ENCODE assay signal across 6 cellular contexts in the genomic region with DNA sequence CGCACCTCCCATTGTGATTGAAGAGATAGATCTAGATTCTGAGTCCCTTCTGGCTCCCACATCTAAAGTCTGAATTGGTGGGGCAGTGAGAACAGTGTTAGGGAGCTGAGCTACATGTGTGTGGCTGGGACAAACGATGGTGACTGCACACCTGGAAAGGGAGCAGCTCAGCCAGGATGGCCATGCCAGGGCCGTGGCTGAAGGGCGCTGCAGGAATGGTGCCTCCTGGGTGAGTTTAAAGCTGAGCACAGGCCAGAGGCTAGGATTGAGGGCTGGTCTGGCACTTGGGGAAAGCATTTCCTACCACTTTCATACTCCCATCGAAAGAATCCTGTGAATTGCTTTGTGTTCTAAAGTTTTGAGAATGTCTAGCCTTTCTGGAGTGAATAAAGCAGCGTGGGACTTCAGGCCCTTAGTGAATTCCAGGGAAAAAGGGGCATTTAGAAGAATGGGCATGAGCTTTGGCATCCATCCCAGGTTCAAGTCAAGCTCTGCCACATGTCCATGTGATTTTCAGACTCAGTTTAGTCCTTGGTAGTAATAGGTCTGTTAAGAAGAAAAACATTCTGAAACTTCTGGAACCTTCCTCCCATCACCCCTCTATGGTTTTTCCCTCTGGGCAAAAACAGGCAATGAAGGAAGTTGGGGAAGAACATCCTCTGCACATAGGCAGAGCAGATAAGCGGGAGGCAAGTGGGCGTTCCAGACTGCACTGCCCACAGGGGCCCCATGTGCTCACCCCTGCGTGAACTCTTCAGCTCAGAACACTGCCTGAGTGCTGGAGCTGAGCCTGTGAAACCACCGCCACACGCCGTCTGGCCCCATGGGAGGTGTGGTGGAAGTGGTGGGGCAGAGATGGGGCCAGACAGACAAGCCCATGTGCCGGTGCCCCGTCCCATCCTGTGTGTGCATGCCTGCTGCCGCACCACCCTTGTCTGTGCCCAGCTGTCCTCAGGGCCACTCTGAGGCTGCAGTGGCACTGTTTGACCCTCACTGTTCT. TPM values are rescaled to one million over a fixed set of nuclear protein-coding genes. Genes with fewer than 3 reads are reported as not detected.
A peak's percentile ranks its signal among the peaks of the same experiment; 100 is the strongest.
DNase-seq lines count a peak whose midpoint lies in the region; ATAC-seq and TF ChIP-seq lines count a peak whose summit lies in the region.

No MANE protein-coding gene starts in this region.

- H2AFZ ChIP-seq in IMR-90 (replicated peaks; ENCODE audit: low read length, poor library complexity) (no peak overlapping the region), osteoblast (ENCODE audit: low read length) (no peak overlapping the region)

- no peak overlapping the region for H3K56ac ChIP-seq in IMR-90 (ENCODE audit: extremely low read depth, insufficient read depth, low read length)

- no peaks in the 10 kb centered on the region for H3K9me3 ChIP-seq in IMR-90 (ENCODE audit: control insufficient read depth, insufficient read depth, low read length)
- H3K9me3 ChIP-seq in osteoblast (ENCODE audit: low read depth, low read length), result no peaks in the 10 kb centered on the region

- H3K23ac ChIP-seq in IMR-90 (ENCODE audit: low read depth, low read length), result no peak overlapping the region

- TF ChIP-seq CTCF in IMR-90 (conservative IDR thresholded peaks at IDR 0.05; ENCODE audit: low read depth, low read length) (no peak), osteoblast (IDR thresholded peaks at IDR 0.05; ENCODE audit: extremely low read depth, low read depth, low read length) (no peak)

- no TSS peak for BruUV-seq in IMR-90 (replicated peaks; lab: Mats Ljungman, UMichigan)

- H4K20me1 ChIP-seq in IMR-90 (ENCODE audit: insufficient read depth, low read length) (no peaks in the 10 kb centered on the region; the same call in 1 of the 2 replicates), osteoblast (ENCODE audit: insufficient read depth, low read length) (no peaks in the 10 kb centered on the region)

- WGBS in IMR-90 (ENCODE audit: extremely low coverage in 2 of 2, insufficient read length in 1 of 2), 2 experiments, result 81% methylated on average over 4 of the region's 15 CpGs; no CpG with 5 or more reads in 1 of the 2 experiments

- in situ Hi-C loops in IMR-90 (cut with MboI; ENCODE audit: low sequenced_read_pairs), result no loop called here

- no peak overlapping the region for H4K8ac ChIP-seq in IMR-90 (ENCODE audit: low read depth in 2 of 2, low read length in 2 of 2)

- no peaks in the 10 kb centered on the region for H3K79me2 ChIP-seq in osteoblast (ENCODE audit: insufficient read depth, low read length)

- no peak overlapping the region for H3K18ac ChIP-seq in IMR-90 (ENCODE audit: low read depth, low read length)

- no peak overlapping the region for H4K5ac ChIP-seq in IMR-90 (ENCODE audit: low read depth, low read length)

- dilution Hi-C loops in IMR-90 (cut with HindIII; ENCODE audit: low sequenced_read_pairs, unreplicated experiment), result no loop called here

- H3K27ac ChIP-seq in IMR-90 (ENCODE audit: insufficient read depth, low read length), result no peak overlapping the region
- H3K27ac ChIP-seq in osteoblast (ENCODE audit: low read depth, low read length), result no peak overlapping the region

- H3K36me3 ChIP-seq in IMR-90 (ENCODE audit: control insufficient read depth, insufficient read depth, low read length) (peaks cover 68% of the 10 kb centered on the region), osteoblast (ENCODE audit: insufficient read depth, low read length) (peaks cover 60% of the 10 kb centered on the region)

- no peak overlapping the region for H2BK15ac ChIP-seq in IMR-90 (ENCODE audit: low read depth, low read length)

- H3K4me2 ChIP-seq in IMR-90 (ENCODE audit: low read depth, low read length) (no peak overlapping the region), osteoblast (ENCODE audit: insufficient read depth, low read length) (no peak overlapping the region)

- DNase-seq in IMR-90 (no peak), osteoblast (ENCODE audit: insufficient read length, low spot score, missing footprints) (peak; percentile 85), AG08395 (ENCODE audit: low spot score) (no peak), HuH-7.5 (ENCODE audit: low spot score) (no peak), iPS-NIHi11 (ENCODE audit: low spot score) (no peak)

- no peak overlapping the region for H3K4ac ChIP-seq in IMR-90 (ENCODE audit: low read depth, low read length)

- H3K9ac ChIP-seq in IMR-90 (ENCODE audit: low read depth, low read length), result no peak overlapping the region

- H2AK5ac ChIP-seq in IMR-90 (ENCODE audit: low read depth, low read length), result no peak overlapping the region

- no peak overlapping the region for H3K4me3 ChIP-seq in IMR-90 (ENCODE audit: insufficient read depth, low read depth, low read length)
- no peak overlapping the region for H3K4me3 ChIP-seq in osteoblast (ENCODE audit: insufficient read depth, low read length)

- no peak for TF ChIP-seq POLR2A in IMR-90 (IDR thresholded peaks at IDR 0.05; ENCODE audit: low read depth, low read length)

- intact Hi-C loops in IMR-90 (cut with micrococcal nuclease), result no loop called here

- peak; percentile 98 for ATAC-seq in GM21390 (IDR thresholded peaks at IDR 0.05; ENCODE audit: unreplicated experiment)
- peak; percentile 17 for ATAC-seq in IMR-90 (ENCODE audit: low read depth)

- no peaks in the 10 kb centered on the region; the same call in 1 of the 2 replicates for H3K9me1 ChIP-seq in IMR-90 (ENCODE audit: insufficient read depth, low read length)

- H3K14ac ChIP-seq in IMR-90 (replicated peaks; ENCODE audit: low read depth, low read length), result no peak overlapping the region

- no peak overlapping the region for H2AK9ac ChIP-seq in IMR-90 (replicated peaks; ENCODE audit: low read depth, low read length, poor library complexity)

- H3K4me1 ChIP-seq in IMR-90 (ENCODE audit: control insufficient read depth, insufficient read depth, low read length), result no peaks in the 10 kb centered on the region
- peaks cover 5% of the 10 kb centered on the region for H3K4me1 ChIP-seq in osteoblast (ENCODE audit: insufficient read depth, low read length)

- H4K91ac ChIP-seq in IMR-90 (ENCODE audit: insufficient read depth, low read depth, low read length), result no peak overlapping the region

- no peak overlapping the region for H2BK120ac ChIP-seq in IMR-90 (ENCODE audit: low read depth, low read length)

- no peaks in the 10 kb centered on the region for H3K27me3 ChIP-seq in IMR-90 (ENCODE audit: control insufficient read depth, insufficient read depth, low read length)
- no peaks in the 10 kb centered on the region for H3K27me3 ChIP-seq in osteoblast (ENCODE audit: insufficient read depth, low read length)

- CTCF ChIA-PET in IMR-90 (lab: Yijun Ruan, JAX), result no interaction called here

- TF ChIP-seq RAD21 in IMR-90 (IDR thresholded peaks at IDR 0.05; ENCODE audit: low read length), result no peak

- H3K79me1 ChIP-seq in IMR-90 (ENCODE audit: low read depth in 1 of 2, low read length in 2 of 2), result no peaks in the 10 kb centered on the region

- H2BK20ac ChIP-seq in IMR-90 (ENCODE audit: low read depth, low read length), result no peak overlapping the region

- POLR2A ChIA-PET in IMR-90 (lab: Charles Lee; ENCODE audit: unreplicated experiment), result interaction anchor here (0.5 kb wide), 1 partner anchor 26 kb away, joined by 17 read pairs; no protein-coding TSS in a partner anchor

- H2BK5ac ChIP-seq in IMR-90 (ENCODE audit: low read depth, low read length, poor library complexity, severe bottlenecking), result no peak overlapping the region

TF ChIP-seq in IMR-90, 13 proteins besides CTCF, POLR2A, EP300 and RAD21:
- TF ChIP-seq CHD1 (IDR thresholded peaks at IDR 0.05; ENCODE audit: low read depth, low read length) (no peak), CEBPB (IDR thresholded peaks at IDR 0.05; ENCODE audit: low read depth, low read length) (no peak), RFX5 (IDR thresholded peaks at IDR 0.05; ENCODE audit: low read depth, low read length) (no peak), NFE2L2 (IDR thresholded peaks at IDR 0.05; ENCODE audit: low read depth, low read length) (no peak), MAZ (IDR thresholded peaks at IDR 0.05; ENCODE audit: borderline replicate concordance, low read depth, low read length) (no peak), FOS (IDR thresholded peaks at IDR 0.05; ENCODE audit: low read depth, low read length) (no peak), BHLHE40 (IDR thresholded peaks at IDR 0.05; ENCODE audit: low read depth, low read length) (no peak), MXI1 (IDR thresholded peaks at IDR 0.05; ENCODE audit: borderline replicate concordance, low read depth, low read length) (no peak), SMC3 (IDR thresholded peaks at IDR 0.05; ENCODE audit: low read depth, low read length) (no peak), RCOR1 (IDR thresholded peaks at IDR 0.05; ENCODE audit: insufficient replicate concordance, low read length) (no peak)
- TF ChIP-seq, protein P1, sequence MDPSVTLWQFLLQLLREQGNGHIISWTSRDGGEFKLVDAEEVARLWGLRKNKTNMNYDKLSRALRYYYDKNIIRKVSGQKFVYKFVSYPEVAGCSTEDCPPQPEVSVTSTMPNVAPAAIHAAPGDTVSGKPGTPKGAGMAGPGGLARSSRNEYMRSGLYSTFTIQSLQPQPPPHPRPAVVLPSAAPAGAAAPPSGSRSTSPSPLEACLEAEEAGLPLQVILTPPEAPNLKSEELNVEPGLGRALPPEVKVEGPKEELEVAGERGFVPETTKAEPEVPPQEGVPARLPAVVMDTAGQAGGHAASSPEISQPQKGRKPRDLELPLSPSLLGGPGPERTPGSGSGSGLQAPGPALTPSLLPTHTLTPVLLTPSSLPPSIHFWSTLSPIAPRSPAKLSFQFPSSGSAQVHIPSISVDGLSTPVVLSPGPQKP (IDR thresholded peaks at IDR 0.05; ENCODE audit: borderline replicate concordance, low read depth, low read length), result no peak

RNA-seq across cellular contexts. Expression of a gene that starts 12.9 kb away (rescaled TPM):
- not detected in 2 replicates for total RNA-seq in IMR-90 (2012; rRNA removed)
- polyA plus RNA-seq in IMR-90 (2012; rRNA removed), result not detected in 2 replicates
- 0.04 TPM in 1 of 2 replicates, not detected in the other for polyA plus RNA-seq in IMR-90 (2012; cell fraction: cytosol; rRNA removed)
- 0.05 and 0.12 TPM in 2 replicates for polyA plus RNA-seq in IMR-90 (2012; cell fraction: nucleus; rRNA removed; ENCODE audit: low replicate concordance)
- total RNA-seq in osteoblast, result not detected in 2 replicates

RNA-seq across cellular contexts. Expression of a gene that starts 40.8 kb away (rescaled TPM):
- 15.6 and 16.4 TPM in 2 replicates for total RNA-seq in IMR-90 (2012; rRNA removed)
- 13.6 and 15.1 TPM in 2 replicates for polyA plus RNA-seq in IMR-90 (2012; rRNA removed)
- 7.4 and 8.8 TPM in 2 replicates for polyA plus RNA-seq in IMR-90 (2012; cell fraction: cytosol; rRNA removed)
- 24.9 and 42.4 TPM in 2 replicates for polyA plus RNA-seq in IMR-90 (2012; cell fraction: nucleus; rRNA removed; ENCODE audit: low replicate concordance)
- total RNA-seq in osteoblast, result 14.1 and 14.5 TPM in 2 replicates

RNA-seq across cellular contexts. Expression of a gene that starts 41.4 kb away (rescaled TPM):
- total RNA-seq in IMR-90 (2012; rRNA removed) (38.3 and 41.4 TPM in 2 replicates), osteoblast (47.1 and 47.4 TPM in 2 replicates)
- polyA plus RNA-seq in IMR-90 (2012; rRNA removed), result 22.3 and 22.7 TPM in 2 replicates
- 14.4 and 18.4 TPM in 2 replicates for polyA plus RNA-seq in IMR-90 (2012; cell fraction: cytosol; rRNA removed)
- 28.4 and 32.4 TPM in 2 replicates for polyA plus RNA-seq in IMR-90 (2012; cell fraction: nucleus; rRNA removed; ENCODE audit: low replicate concordance)

RNA-seq across cellular contexts. Expression of a gene that starts 59.0 kb away (rescaled TPM):
- total RNA-seq in IMR-90 (2012; rRNA removed) (14.9 and 15.8 TPM in 2 replicates), osteoblast (24.8 and 25.7 TPM in 2 replicates)
- 25.6 and 28.2 TPM in 2 replicates for polyA plus RNA-seq in IMR-90 (2012; rRNA removed)
- 24.6 and 29.1 TPM in 2 replicates for polyA plus RNA-seq in IMR-90 (2012; cell fraction: cytosol; rRNA removed)
- 30.2 and 34.3 TPM in 2 replicates for polyA plus RNA-seq in IMR-90 (2012; cell fraction: nucleus; rRNA removed; ENCODE audit: low replicate concordance)
